23 cellular contexts compared by ENCODE assay signal in the genomic region with DNA sequence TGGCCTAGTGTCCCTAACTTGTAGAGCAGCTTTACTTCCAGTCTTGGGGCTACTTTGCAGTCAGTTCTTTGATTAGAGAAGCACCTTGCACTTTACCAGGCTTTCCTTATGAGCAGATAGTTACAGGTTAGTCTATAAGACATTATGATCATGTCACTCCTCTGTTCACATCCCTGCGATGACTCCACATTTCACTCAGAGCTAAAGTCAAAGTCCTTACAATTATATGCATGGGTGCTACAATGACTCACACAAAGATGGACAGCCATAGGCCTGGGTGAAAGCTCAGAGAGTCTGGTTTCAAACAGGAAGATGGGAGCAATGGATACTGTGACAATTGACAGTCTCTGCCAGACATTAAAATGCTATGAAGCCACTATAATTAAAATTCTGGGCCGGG.
"Had no signal": no experiment of that assay in that cellular context is flagged by ENCODE, and none has a peak within 500 bp of the region (broad histone marks: within the 10 kb centered on the region; RNA-seq: fewer than 3 reads in every experiment).

No MANE protein-coding gene starts in this region.

- H3K4me3 Mint-ChIP-seq: activated T-cell treated with anti-CD3 and anti-CD28 coated beads, Interleukin-2, amount 50 U/mL, for 72 hours; nephron; T-cell; T-helper 2 cell treated with Interferon-gamma antibody and Interleukin-4, amounts not matched to agents 5 μg/mL and 100 μg/mL, for 36 hours; WTC11 had no signal

- H3K27me3 ChIP-seq: cardiac muscle cell had no signal

- H3K27ac Mint-ChIP-seq: activated T-cell treated with anti-CD3 and anti-CD28 coated beads, Interleukin-2, amount 50 U/mL, for 72 hours; nephron; T-cell; T-helper 2 cell treated with Interferon-gamma antibody and Interleukin-4, amounts not matched to agents 5 μg/mL and 100 μg/mL, for 36 hours; WTC11 had no signal

- H3K36me3 Mint-ChIP-seq: T-cell, WTC11 had no signal

- H3K4me3 ChIP-seq: body of pancreas, cardiac muscle cell, left ventricle myocardium inferior, pancreas, psoas muscle, stomach, suprapubic skin, tibial nerve had no signal

- H3K9me3 Mint-ChIP-seq: activated T-cell treated with anti-CD3 and anti-CD28 coated beads, Interleukin-2, amount 50 U/mL, for 72 hours; nephron; T-cell; T-helper 2 cell treated with Interferon-gamma antibody and Interleukin-4, amounts not matched to agents 5 μg/mL and 100 μg/mL, for 36 hours; WTC11 had no signal

- ATAC-seq: activated T-cell treated with anti-CD3 and anti-CD28 coated beads, Interleukin-2, amount 50 U/mL, for 72 hours; body of pancreas; pancreas; psoas muscle; right cardiac atrium; T-cell; WTC11 had no signal

- DNase-seq: activated effector memory CD4-positive, alpha-beta T cell treated with anti-CD3 and anti-CD28 coated beads, Interleukin-2, amount 50 U/mL, for 16 hours; activated naive CD4-positive, alpha-beta T cell treated with anti-CD3 and anti-CD28 coated beads, Interleukin-2, amount 50 U/mL, for 16 hours; activated T-cell treated with anti-CD3 and anti-CD28 coated beads, Interleukin-2, amount 50 U/mL, for 72 hours; anterior cingulate cortex; body of pancreas; cortex of kidney; foreskin fibroblast; kidney; left ventricle myocardium inferior; pancreas; psoas muscle; right cardiac atrium; stimulated activated CD4-positive, alpha-beta T cell treated with anti-CD3 and anti-CD28 coated beads, Interleukin-1b, Interleukin-23, amount 100 ng/mL, for 48 hours; stomach; T-cell had no signal

- H3K36me3 ChIP-seq: cardiac muscle cell, left ventricle myocardium inferior, neutrophil, pancreas, stomach, suprapubic skin, tibial nerve had no signal

- H3K4me1 ChIP-seq: pancreas had no signal

- H3K27ac ChIP-seq: body of pancreas, cardiac muscle cell, epithelial cell of prostate, left ventricle myocardium inferior, neutrophil, pancreas, psoas muscle, stomach, suprapubic skin, tibial nerve had no signal

- H3K9me3 ChIP-seq: body of pancreas, left ventricle myocardium inferior, neutrophil, pancreas, psoas muscle, stomach, suprapubic skin, tibial nerve had no signal
